Comparison of ENCODE assay signal across 1 cellular context in genomic region chr22:39242809-39243442, GRCh38.
A peak's percentile ranks its signal among the peaks of the same experiment; 100 is the strongest.
TF ChIP-seq lines count a peak whose summit lies in the region.

No MANE protein-coding gene starts in this region.

TF ChIP-seq in HEK293, 187 proteins besides CTCF, POLR2A, EP300 and RAD21 (continued from another document):
- TF ChIP-seq ZNF701 (tag by site-specific recombination; IDR thresholded peaks at IDR 0.05), result no peak
- peak; percentile 100 for TF ChIP-seq ZNF596 (tag by site-specific recombination; IDR thresholded peaks at IDR 0.05)
- peak; percentile 97 for TF ChIP-seq ZNF366 (tag by site-specific recombination; conservative IDR thresholded peaks at IDR 0.05)
- peak; percentile 79; the same call in 1 of the 2 replicates for TF ChIP-seq SP7 (tag by site-specific recombination; IDR thresholded peaks at IDR 0.05)
- no peak for TF ChIP-seq ZNF544 (tag by site-specific recombination; IDR thresholded peaks at IDR 0.05)
- no peak for TF ChIP-seq ZNF10 (tag by site-specific recombination; IDR thresholded peaks at IDR 0.05)
- peak; percentile 95 for TF ChIP-seq ZEB2 (tag by site-specific recombination; IDR thresholded peaks at IDR 0.05)
- TF ChIP-seq KLF8 (tag by site-specific recombination; IDR thresholded peaks at IDR 0.05), result peak; percentile 96
- TF ChIP-seq FEZF1 (tag by site-specific recombination; IDR thresholded peaks at IDR 0.05), result peak; percentile 57
- no peak for TF ChIP-seq ZFP37 (tag by site-specific recombination; IDR thresholded peaks at IDR 0.05)
- no peak for TF ChIP-seq ZNF530 (tag by site-specific recombination; IDR thresholded peaks at IDR 0.05; ENCODE audit: low read depth)
- peak; percentile 29; the same call in 1 of the 2 replicates for TF ChIP-seq ZFHX2 (tag by site-specific recombination; conservative IDR thresholded peaks at IDR 0.05)
- TF ChIP-seq OVOL3 (tag by site-specific recombination; IDR thresholded peaks at IDR 0.05), result no peak
- TF ChIP-seq ZNF843 (tag by site-specific recombination; IDR thresholded peaks at IDR 0.05), result peak; percentile 35; the same call in 1 of the 2 replicates
- peak; percentile 76 for TF ChIP-seq ZBTB17 (tag by site-specific recombination; IDR thresholded peaks at IDR 0.05)
- peak; percentile 64; the same call in 1 of the 2 replicates for TF ChIP-seq KLF7 (tag by site-specific recombination; IDR thresholded peaks at IDR 0.05; ENCODE audit: borderline replicate concordance)
- peak; percentile 93 for TF ChIP-seq ZBTB7A (tag by site-specific recombination; IDR thresholded peaks at IDR 0.05; ENCODE audit: low read depth)
- TF ChIP-seq HIC1 (tag by site-specific recombination; IDR thresholded peaks at IDR 0.05), result peak; percentile 86
- 0 out of 2 replicates have a peak, but pooled peaks have one; percentile 9 for TF ChIP-seq ZNF629 (tag by site-specific recombination; IDR thresholded peaks at IDR 0.05)
- 0 out of 2 replicates have a peak, but pooled peaks have one; percentile 17 for TF ChIP-seq ZNF664 (tag by site-specific recombination; IDR thresholded peaks at IDR 0.05)
- TF ChIP-seq ZIC2 (tag by site-specific recombination; IDR thresholded peaks at IDR 0.05), result peak; percentile 52
